In genomic region chr11:87194985-87195820, GRCh38 we compare ENCODE assay signal across 22 cellular contexts.
DNase-seq lines count a peak whose midpoint lies in the region; ATAC-seq, FAIRE-seq and TF ChIP-seq lines count a peak whose summit lies in the region.
"Had no signal": no experiment of that assay in that cellular context is flagged by ENCODE, and none has a peak within 500 bp of the region (broad histone marks: within the 10 kb centered on the region; RNA-seq: fewer than 3 reads in every experiment).

No MANE protein-coding gene starts in this region.

- FAIRE-seq in K562 (lab: Jason Lieb, UNC): no peak
- FAIRE-seq: D721Med, GM12878, GM19239, H1 had no signal

- TF ChIP-seq RAD21 in K562 (CRISPR knock-in tag; conservative IDR thresholded peaks at IDR 0.05 in 1 of 2, IDR thresholded peaks at IDR 0.05 in 1 of 2) (no peak), SK-N-SH (IDR thresholded peaks at IDR 0.05; ENCODE audit: low read length) (no peak)

- BruUV-seq in K562 (replicated peaks; lab: Mats Ljungman, UMichigan): no TSS peak

- no peak overlapping the region for H3K4me2 ChIP-seq in K562 (ENCODE audit: insufficient read depth, low read length)
- no peak overlapping the region for H3K4me2 ChIP-seq in SK-N-SH
- H3K4me2 ChIP-seq: BLaER1 had no signal

- no peak overlapping the region for H2AFZ ChIP-seq in K562 (ENCODE audit: low read depth, low read length)
- no peak overlapping the region for H2AFZ ChIP-seq in SK-N-SH (ENCODE audit: low read depth)
- H2AFZ ChIP-seq: GM23248 had no signal

- CTCF ChIA-PET in HEK293 (lab: Yijun Ruan, JAX) (interaction anchor here (0.7 kb wide), 1 partner anchor 125 kb away, joined by 3 read pairs; no protein-coding TSS in a partner anchor), K562 (lab: Yijun Ruan, JAX; ENCODE audit: low intra/inter-chr PET ratio) (no interaction called here), SK-N-SH (lab: Yijun Ruan, JAX) (no interaction called here)

- H3K4me1 ChIP-seq in HEK293 (ENCODE audit: control insufficient read depth, insufficient read depth, low read length) (0 out of 2 replicates have a peak, but pooled peaks cover 2% of the 10 kb centered on the region), K562 (replicated peaks in 1 of 2; ENCODE audit: control insufficient read depth in 2 of 2, insufficient read depth in 2 of 2, low read length in 2 of 2) (peaks cover 5 to 14% of the 10 kb centered on the region in 2 experiments; a peak in 3 of 5 replicates), SK-N-SH (ENCODE audit: control insufficient read depth in 1 of 2, insufficient read depth in 2 of 2, low read depth in 1 of 2, low read length in 1 of 2) (peaks cover 0 to 31% of the 10 kb centered on the region in 2 experiments; a peak in 1 of 4 replicates)
- H3K4me1 ChIP-seq: BLaER1 had no signal

- ATAC-seq in left ventricle myocardium superior: no peak
- ATAC-seq in Right ventricle myocardium superior (ENCODE audit: poor library complexity): no peak
- no peak for ATAC-seq in K562
- ATAC-seq: CD8-positive, alpha-beta T cell; GM12878 had no signal

- H3K36me3 ChIP-seq in HEK293 (ENCODE audit: control insufficient read depth in 2 of 2, insufficient read depth in 1 of 2, low read length in 2 of 2): no peaks in the 10 kb centered on the region
- H3K36me3 ChIP-seq in K562 (ENCODE audit: control insufficient read depth, insufficient read depth, low read length): no peaks in the 10 kb centered on the region
- no peaks in the 10 kb centered on the region for H3K36me3 ChIP-seq in SK-N-SH (replicated peaks in 1 of 2; ENCODE audit: control insufficient read depth in 1 of 2, insufficient read depth in 2 of 2, low read length in 1 of 2)
- H3K36me3 ChIP-seq: BLaER1 had no signal

- 76% methylated on average over 9 of the region's 14 CpGs for WGBS in K562 (ENCODE audit: insufficient coverage, low coverage, missing lambda C conversion rate)
- WGBS in SK-N-SH (ENCODE audit: low lambda C conversion rate): 83% methylated on average over 14 of the region's 14 CpGs

- TF ChIP-seq CTCF in HEK293 (tag by site-specific recombination; IDR thresholded peaks at IDR 0.05) (no peak), K562 (IDR thresholded peaks at IDR 0.05 in 2 of 3, conservative IDR thresholded peaks at IDR 0.05 in 1 of 3; ENCODE audit: insufficient read depth in 2 of 3, low read depth in 1 of 3, low read length in 3 of 3) (no peak), SK-N-SH (IDR thresholded peaks at IDR 0.05) (no peak)

- 0 out of 2 replicates have a peak, but pooled peaks cover 7% of the 10 kb centered on the region for H3K9me2 ChIP-seq in SK-N-SH

- no peak for TF ChIP-seq POLR2A in K562 (conservative IDR thresholded peaks at IDR 0.05)

- no peaks in the 10 kb centered on the region for H3K27me3 ChIP-seq in K562 (ENCODE audit: control insufficient read depth in 2 of 2, insufficient read depth in 2 of 2, low read length in 2 of 2)
- H3K27me3 ChIP-seq in SK-N-SH (ENCODE audit: insufficient read depth): no peaks in the 10 kb centered on the region
- H3K27me3 ChIP-seq: BLaER1 had no signal

- no peaks in the 10 kb centered on the region for H3F3A ChIP-seq in SK-N-SH (replicated peaks; ENCODE audit: insufficient read depth)

- POLR2A ChIA-PET in HEK293 (lab: Yijun Ruan, JAX): no interaction called here
- POLR2A ChIA-PET in K562 (lab: Yijun Ruan, JAX): interaction anchor here (0.7 kb wide), 1 partner anchor 195 kb away, joined by 3 read pairs; no protein-coding TSS in a partner anchor
- POLR2A ChIA-PET in SK-N-SH (lab: Yijun Ruan, JAX): no interaction called here

- no peaks in the 10 kb centered on the region; the same call in 2 of the 3 replicates for H3K79me2 ChIP-seq in K562 (ENCODE audit: control insufficient read depth, insufficient read depth, low read length)
- H3K79me2 ChIP-seq in SK-N-SH (ENCODE audit: insufficient read depth): no peaks in the 10 kb centered on the region

- no peaks in the 10 kb centered on the region for H3K9me1 ChIP-seq in K562 (ENCODE audit: control insufficient read depth, insufficient read depth, low read length)

- TF ChIP-seq EP300 in K562 (IDR thresholded peaks at IDR 0.05; ENCODE audit: low read length): no peak
- no peak for TF ChIP-seq EP300 in SK-N-SH (IDR thresholded peaks at IDR 0.05; ENCODE audit: borderline replicate concordance in 1 of 2, low read depth in 1 of 2, low read length in 1 of 2)

- intact Hi-C loops in left ventricle myocardium superior (cut with micrococcal nuclease) (no loop called here), Right ventricle myocardium superior (cut with DNase I) (no loop called here), K562 (cut with micrococcal nuclease) (loop anchor here (5.0 kb wide), 1 partner anchor 77 kb away; no protein-coding TSS in a partner anchor)

- H3K4me3 ChIP-seq in HEK293 (ENCODE audit: low read depth, low read length) (no peak overlapping the region), K562 (no peak overlapping the region), SK-N-SH (ENCODE audit: low read depth in 2 of 2, low read length in 1 of 2) (no peak overlapping the region)
- H3K4me3 ChIP-seq: BLaER1, GM12878, GM23248 had no signal

- H3K9ac ChIP-seq in K562 (ENCODE audit: insufficient read depth in 1 of 2, low read depth in 2 of 2, low read length in 2 of 2) (no peak overlapping the region), SK-N-SH (no peak overlapping the region)
- H3K9ac ChIP-seq: BLaER1, GM23248 had no signal

- no peak overlapping the region for H3K27ac ChIP-seq in HEK293 (ENCODE audit: extremely low read depth, low read depth, low read length)
- no peak overlapping the region for H3K27ac ChIP-seq in K562 (ENCODE audit: extremely low read depth, low read depth, low read length)
- no peak overlapping the region for H3K27ac ChIP-seq in SK-N-SH (ENCODE audit: low read depth in 2 of 2, low read length in 1 of 2)
- H3K27ac ChIP-seq: BLaER1, C4-2B, GM23248 had no signal

- H3K9me3 ChIP-seq in HEK293 (ENCODE audit: control insufficient read depth, insufficient read depth, low read depth, low read length): no peaks in the 10 kb centered on the region
- no peaks in the 10 kb centered on the region; the same call in 1 of the 2 replicates for H3K9me3 ChIP-seq in K562 (replicated peaks; ENCODE audit: control insufficient read depth, insufficient read depth, low read depth, low read length)
- H3K9me3 ChIP-seq in SK-N-SH: no peaks in the 10 kb centered on the region
- H3K9me3 ChIP-seq: BLaER1 had no signal

- DNase-seq in left ventricle myocardium superior (peak; percentile 15), Right ventricle myocardium superior (no peak), K562 (ENCODE audit: extremely low read depth in 1 of 4, low spot score in 3 of 4) (no peak), SK-N-SH (no peak), NCI-H526 treated with DMSO at 0.1 percent for 48 hours (lab: John Stamatoyannopoulos, UW) (no peak), DMS53 (lab: John Stamatoyannopoulos, UW) (no peak)
- DNase-seq: 8988T; CD4-positive, CD25-positive, alpha-beta regulatory T cell; CD8-positive, alpha-beta T cell; DMS 273 treated with DMSO at 0.1 percent for 48 hours; DND-41; GDM1; GM23248; H7; HCEC 1CT had no signal

- in situ Hi-C loops in K562 (cut with MboI): no loop called here

- H4K20me1 ChIP-seq in K562 (replicated peaks; ENCODE audit: control insufficient read depth, insufficient read depth, low read length): no peaks in the 10 kb centered on the region
- no peaks in the 10 kb centered on the region for H4K20me1 ChIP-seq in SK-N-SH (ENCODE audit: insufficient read depth)
- H4K20me1 ChIP-seq: BLaER1 had no signal

TF ChIP-seq in HEK293, 187 proteins besides CTCF, POLR2A, EP300 and RAD21:
- TF ChIP-seq ZNF366 (tag by site-specific recombination; conservative IDR thresholded peaks at IDR 0.05) (peak; percentile 92), ZNF777 (tag by site-specific recombination; IDR thresholded peaks at IDR 0.05; ENCODE audit: borderline replicate concordance) (no peak)
TF ChIP-seq in HEK293: peak in this region for 1.

TF ChIP-seq in K562, 482 proteins besides CTCF, POLR2A, EP300 and RAD21:
- peak; percentile 28; the same call in 1 of the 2 replicates for TF ChIP-seq THRAP3 (IDR thresholded peaks at IDR 0.05; ENCODE audit: borderline replicate concordance)
- no peak for TF ChIP-seq ZNF354B (CRISPR knock-in tag; IDR thresholded peaks at IDR 0.05)

TF ChIP-seq in SK-N-SH, 30 proteins besides CTCF, POLR2A, EP300 and RAD21:
- TF ChIP-seq FOSL2 (IDR thresholded peaks at IDR 0.05; ENCODE audit: borderline replicate concordance, low read depth) (no peak), FOXJ3 (CRISPR knock-in tag; IDR thresholded peaks at IDR 0.05) (no peak), SMC3 (IDR thresholded peaks at IDR 0.05; ENCODE audit: low read depth, low read length) (no peak), MEF2A (IDR thresholded peaks at IDR 0.05; ENCODE audit: borderline replicate concordance, low read depth) (no peak), TEAD4 (IDR thresholded peaks at IDR 0.05; ENCODE audit: borderline replicate concordance, insufficient read depth) (no peak), YY1 (IDR thresholded peaks at IDR 0.05; ENCODE audit: low read depth) (no peak), TCF12 (IDR thresholded peaks at IDR 0.05) (no peak), NFIC (IDR thresholded peaks at IDR 0.05; ENCODE audit: borderline replicate concordance) (no peak), NRF1 (IDR thresholded peaks at IDR 0.05; ENCODE audit: low read depth, low read length) (no peak), RXRA (IDR thresholded peaks at IDR 0.05; ENCODE audit: borderline replicate concordance, low read depth) (no peak)
